In genomic region chr10:63260860-63261251, GRCh38 we compare ENCODE assay signal across 14 cellular contexts.
DNase-seq lines count a peak whose midpoint lies in the region; ATAC-seq and TF ChIP-seq lines count a peak whose summit lies in the region.
"Had no signal": no experiment of that assay in that cellular context is flagged by ENCODE, and none has a peak within 500 bp of the region (broad histone marks: within the 10 kb centered on the region; RNA-seq: fewer than 3 reads in every experiment).

No MANE protein-coding gene starts in this region.

- H3K27ac ChIP-seq in uterus = peak overlapping the region; percentile 90 to 97
- H3K27ac ChIP-seq: A549, VCaP had no signal

- H3K4me1 ChIP-seq in uterus = peaks cover 4 to 23% of the 10 kb centered on the region in 2 donors

- intact Hi-C loops in activated naive CD4-positive, alpha-beta T cell treated with anti-CD3 and anti-CD28 coated beads for 36 hours (cut with micrococcal nuclease) = loop anchor here (1.0 to 10.0 kb wide), 2 partner anchors 36 to 626 kb away; no protein-coding TSS in a partner anchor
- intact Hi-C loops in left colon (cut with DNase I, micrococcal nuclease) (no loop called here), uterus (cut with DNase I; ENCODE audit: low total_unique reads) (no loop called here)

- H3K9me3 ChIP-seq in uterus = no peaks in the 10 kb centered on the region
- H3K9me3 ChIP-seq: A549, heart left ventricle had no signal

- no peaks in the 10 kb centered on the region for H3K9me3 Mint-ChIP-seq in activated naive CD4-positive, alpha-beta T cell treated with anti-CD3 and anti-CD28 coated beads for 36 hours
- no peaks in the 10 kb centered on the region for H3K9me3 Mint-ChIP-seq in activated naive CD4-positive, alpha-beta T cell treated with anti-CD3 and anti-CD28 coated beads, Interleukin-2, amount 50 U/mL, for 72 hours

- H3K27ac Mint-ChIP-seq in activated naive CD4-positive, alpha-beta T cell treated with anti-CD3 and anti-CD28 coated beads for 36 hours = peak overlapping the region; percentile 47
- H3K27ac Mint-ChIP-seq in activated naive CD4-positive, alpha-beta T cell treated with anti-CD3 and anti-CD28 coated beads, Interleukin-2, amount 50 U/mL, for 72 hours = peak overlapping the region in 1 of 2 donors; percentile 30

- H3K4me1 Mint-ChIP-seq in activated naive CD4-positive, alpha-beta T cell treated with anti-CD3 and anti-CD28 coated beads for 36 hours (ENCODE audit: low read depth) = peaks cover 69% of the 10 kb centered on the region

- CTCF ChIA-PET in activated naive CD4-positive, alpha-beta T cell treated with anti-CD3 and anti-CD28 coated beads for 36 hours (lab: Charles Lee) = interaction anchor here (3.2 kb wide), 1 partner anchor 35 kb away, joined by 15 read pairs; no protein-coding TSS in a partner anchor

- no peak for TF ChIP-seq CTCF in uterus (IDR thresholded peaks at IDR 0.05)

- no peak for DNase-seq in activated naive CD4-positive, alpha-beta T cell treated with anti-CD3 and anti-CD28 coated beads for 36 hours
- DNase-seq in activated naive CD4-positive, alpha-beta T cell treated with anti-CD3 and anti-CD28 coated beads, Interleukin-2, amount 50 U/mL, for 72 hours (ENCODE audit: low spot score in 2 of 2) = no peak
- DNase-seq in SKM-1 treated with dmso at 0.1 percent for 144 hours (lab: John Stamatoyannopoulos, UW; ENCODE audit: unreplicated experiment) = peak; percentile 92
- DNase-seq in left colon = no peak
- no peak for DNase-seq in uterus
- DNase-seq in NCI-H524 treated with DMSO at 0.1 percent for 48 hours (lab: John Stamatoyannopoulos, UW) = no peak
- no peak for DNase-seq in hippocampal formation (lab: John Stamatoyannopoulos, UW)
- DNase-seq in iPS-NIHi11 (ENCODE audit: low spot score) = no peak
- DNase-seq: activated naive CD4-positive, alpha-beta T cell treated with Interleukin-2 at 50 U/mL for 16 hours; dorsolateral prefrontal cortex; heart left ventricle; NCI-H1048 had no signal

- H3K27me3 ChIP-seq in uterus = no peaks in the 10 kb centered on the region
- H3K27me3 ChIP-seq: dorsolateral prefrontal cortex, heart left ventricle had no signal

- no peak overlapping the region for H3K4me3 ChIP-seq in uterus
- H3K4me3 ChIP-seq: A549 had no signal

- TF ChIP-seq POLR2A in uterus (IDR thresholded peaks at IDR 0.05) = no peak

- no peaks in the 10 kb centered on the region for H3K36me3 ChIP-seq in uterus

- H3K4me3 Mint-ChIP-seq in activated naive CD4-positive, alpha-beta T cell treated with anti-CD3 and anti-CD28 coated beads for 36 hours = no peak overlapping the region

- H3K27me3 Mint-ChIP-seq in activated naive CD4-positive, alpha-beta T cell treated with anti-CD3 and anti-CD28 coated beads for 36 hours (ENCODE audit: low read depth) = no peaks in the 10 kb centered on the region

- H3K36me3 Mint-ChIP-seq in activated naive CD4-positive, alpha-beta T cell treated with anti-CD3 and anti-CD28 coated beads for 36 hours (ENCODE audit: low read depth) = peaks cover 23% of the 10 kb centered on the region
- H3K36me3 Mint-ChIP-seq in activated naive CD4-positive, alpha-beta T cell treated with anti-CD3 and anti-CD28 coated beads, Interleukin-2, amount 50 U/mL, for 72 hours = peaks cover 0 to 24% of the 10 kb centered on the region in 2 donors

- no peak for ATAC-seq in activated naive CD4-positive, alpha-beta T cell treated with anti-CD3 and anti-CD28 coated beads, Interleukin-2, amount 50 U/mL, for 72 hours
- peak; percentile 26 for ATAC-seq in left colon
- ATAC-seq: A549 had no signal
